Comparison of ENCODE assay signal across 1 cellular context in genomic region chr16:8867483-8868271, GRCh38.
TF ChIP-seq lines count a peak whose summit lies in the region.

No MANE protein-coding gene starts in this region.

TF ChIP-seq in K562, 482 proteins besides CTCF, POLR2A, EP300 and RAD21 (continued from another document):
- TF ChIP-seq ZBTB40 (IDR thresholded peaks at IDR 0.05): peak; percentile 23; the same call in 1 of the 2 replicates
- TF ChIP-seq ZBTB40 (CRISPR knock-in tag; IDR thresholded peaks at IDR 0.05): no peak
- TF ChIP-seq KDM4B (IDR thresholded peaks at IDR 0.05; ENCODE audit: borderline replicate concordance in 2 of 2, low read depth in 1 of 2): 0 out of 4 replicates have a peak, but pooled peaks of 1 of the 2 experiments have one; percentile 22
- TF ChIP-seq ZBTB43 (CRISPR knock-in tag; IDR thresholded peaks at IDR 0.05): no peak
- no peak for TF ChIP-seq RREB1 (CRISPR knock-in tag; IDR thresholded peaks at IDR 0.05)
- TF ChIP-seq ZNF512 (tag; IDR thresholded peaks at IDR 0.05): no peak
- no peak for TF ChIP-seq KLF6 (CRISPR knock-in tag; IDR thresholded peaks at IDR 0.05; ENCODE audit: borderline replicate concordance)
- TF ChIP-seq KHSRP (IDR thresholded peaks at IDR 0.05): no peak
- no peak for TF ChIP-seq NR2C2 (CRISPR knock-in tag; IDR thresholded peaks at IDR 0.05)
- TF ChIP-seq NR2C2 (tag; IDR thresholded peaks at IDR 0.05): no peak
- no peak for TF ChIP-seq SRSF3 (IDR thresholded peaks at IDR 0.05; ENCODE audit: insufficient read depth, low read length)
- 0 out of 2 replicates have a peak, but pooled peaks have one; percentile 60 for TF ChIP-seq KAT7 (CRISPR knock-in tag; IDR thresholded peaks at IDR 0.05; ENCODE audit: borderline replicate concordance)
- TF ChIP-seq ZBTB26 (CRISPR knock-in tag; IDR thresholded peaks at IDR 0.05): no peak
- 0 out of 4 replicates have a peak, but pooled peaks of 1 of the 2 experiments have one; percentile 6 for TF ChIP-seq ZNF639 (CRISPR knock-in tag; conservative IDR thresholded peaks at IDR 0.05 in 1 of 2, IDR thresholded peaks at IDR 0.05 in 1 of 2)
